ENCODE assay signal across 8 cellular contexts in the genomic region with DNA sequence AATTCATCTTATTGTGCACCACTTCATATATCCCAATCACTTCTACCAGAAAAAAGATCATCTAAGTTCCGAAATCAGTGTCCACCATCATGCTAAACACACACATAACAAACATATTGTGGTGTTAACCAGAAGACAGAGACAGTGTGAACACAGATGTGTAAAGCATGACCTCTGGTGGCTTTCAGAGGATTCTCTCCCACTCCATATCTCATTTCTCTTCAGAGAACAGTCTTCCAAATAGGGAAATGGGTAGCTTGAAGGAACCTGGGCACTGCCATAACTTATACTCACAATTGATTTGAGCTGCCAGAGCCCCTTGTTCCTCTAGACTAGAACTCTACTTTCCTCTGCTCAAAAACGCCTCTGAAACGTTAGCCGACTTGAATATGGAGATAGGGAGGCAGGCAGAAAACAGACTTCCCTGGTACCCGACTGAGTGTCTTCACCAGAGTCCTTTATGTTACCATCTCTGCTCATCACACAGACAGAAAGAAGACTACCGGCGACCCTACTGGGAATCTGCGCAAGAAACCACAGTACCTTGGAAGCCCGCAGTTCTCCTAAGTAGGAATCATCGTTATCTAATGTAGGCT. TPM values are rescaled to one million over a fixed set of nuclear protein-coding genes. Genes with fewer than 3 reads are reported as not detected.
A peak's percentile ranks its signal among the peaks of the same experiment; 100 is the strongest.
DNase-seq lines count a peak whose midpoint lies in the region; ATAC-seq, FAIRE-seq and TF ChIP-seq lines count a peak whose summit lies in the region.

No MANE protein-coding gene starts in this region.

- TF ChIP-seq CTCF in activated B cell treated with CpG ODN at 0.5 μM for 24 hours (IDR thresholded peaks at IDR 0.05) (no peak), right atrium auricular region (IDR thresholded peaks at IDR 0.05) (no peak)

- H3K36me3 Mint-ChIP-seq in activated B cell treated with CpG ODN at 0.5 μM for 24 hours (ENCODE audit: low read depth), result no peaks in the 10 kb centered on the region
- no peaks in the 10 kb centered on the region for H3K36me3 Mint-ChIP-seq in stimulated activated memory B cell treated with anti-CD40 and anti-IgM and Interleukin-4, amounts not matched to agents 10 μg/mL and 1 μg/mL and 100 μg/mL, for 72 hours
- H3K36me3 Mint-ChIP-seq in activated T-helper 2 cell treated with anti-CD3 and anti-CD28 coated beads, Interferon-gamma antibody, Interleukin-2, Interleukin-4, amounts not matched to agents 10 μg/mL and 5 μg/mL and 100 μg/mL, durations not matched to agents 14 hours and 24 hours and 36 hours (ENCODE audit: low read depth), result peaks cover 2% of the 10 kb centered on the region

- no peak for FAIRE-seq in HTR-8/SVneo (lab: Jason Lieb, UNC)

- no peaks in the 10 kb centered on the region for H3K9me3 Mint-ChIP-seq in activated B cell treated with CpG ODN at 0.5 μM for 24 hours
- no peaks in the 10 kb centered on the region for H3K9me3 Mint-ChIP-seq in stimulated activated memory B cell treated with anti-CD40 and anti-IgM and Interleukin-4, amounts not matched to agents 10 μg/mL and 1 μg/mL and 100 μg/mL, for 72 hours
- no peaks in the 10 kb centered on the region for H3K9me3 Mint-ChIP-seq in activated T-helper 2 cell treated with anti-CD3 and anti-CD28 coated beads, Interferon-gamma antibody, Interleukin-2, Interleukin-4, amounts not matched to agents 10 μg/mL and 5 μg/mL and 100 μg/mL, durations not matched to agents 14 hours and 24 hours and 36 hours

- H3K4me3 Mint-ChIP-seq in activated B cell treated with CpG ODN at 0.5 μM for 24 hours, result peak overlapping the region; percentile 77
- H3K4me3 Mint-ChIP-seq in stimulated activated memory B cell treated with anti-CD40 and anti-IgM and Interleukin-4, amounts not matched to agents 10 μg/mL and 1 μg/mL and 100 μg/mL, for 72 hours, result no peak overlapping the region
- no peak overlapping the region for H3K4me3 Mint-ChIP-seq in activated T-helper 2 cell treated with anti-CD3 and anti-CD28 coated beads, Interferon-gamma antibody, Interleukin-2, Interleukin-4, amounts not matched to agents 10 μg/mL and 5 μg/mL and 100 μg/mL, durations not matched to agents 14 hours and 24 hours and 36 hours (ENCODE audit: low read depth)

- no peaks in the 10 kb centered on the region for H3K79me2 ChIP-seq in ACC112 (ENCODE audit: control insufficient read depth, insufficient read depth, low read length, unreplicated experiment)

- H3K27me3 ChIP-seq in ACC112 (ENCODE audit: insufficient read depth, low read length) (peaks cover 31% of the 10 kb centered on the region), right atrium auricular region (no peaks in the 10 kb centered on the region)

- H3K4me1 ChIP-seq in ACC112 (ENCODE audit: control insufficient read depth, insufficient read depth, low read length, unreplicated experiment) (peaks cover 12% of the 10 kb centered on the region), right atrium auricular region (peaks cover 0 to 28% of the 10 kb centered on the region in 2 donors)

- peak overlapping the region; percentile 11 for H2AFZ ChIP-seq in ACC112 (ENCODE audit: low read length, unreplicated experiment)

- peaks cover 27% of the 10 kb centered on the region for H3K27me3 Mint-ChIP-seq in activated B cell treated with CpG ODN at 0.5 μM for 24 hours
- peaks cover 10% of the 10 kb centered on the region for H3K27me3 Mint-ChIP-seq in stimulated activated memory B cell treated with anti-CD40 and anti-IgM and Interleukin-4, amounts not matched to agents 10 μg/mL and 1 μg/mL and 100 μg/mL, for 72 hours
- peaks cover 25% of the 10 kb centered on the region for H3K27me3 Mint-ChIP-seq in activated T-helper 2 cell treated with anti-CD3 and anti-CD28 coated beads, Interferon-gamma antibody, Interleukin-2, Interleukin-4, amounts not matched to agents 10 μg/mL and 5 μg/mL and 100 μg/mL, durations not matched to agents 14 hours and 24 hours and 36 hours (ENCODE audit: low read depth)

- H3K9me3 ChIP-seq in right atrium auricular region, result no peaks in the 10 kb centered on the region

- CTCF ChIA-PET in activated B cell treated with CpG ODN at 0.5 μM for 24 hours (lab: Charles Lee), result interaction anchor here (0.8 to 2.4 kb wide), 11 partner anchors 10 to 551 kb away, joined by 3 to 18 read pairs (median 3); a partner anchor contains a TSS

- peak; percentile 65 for DNase-seq in GF-D8 (lab: John Stamatoyannopoulos, UW)
- peak; percentile 30 for DNase-seq in HTR-8/SVneo (ENCODE audit: insufficient read length, low spot score)
- DNase-seq in activated B cell treated with CpG ODN at 0.5 μM for 24 hours, result no peak
- DNase-seq in right atrium auricular region (ENCODE audit: low spot score), result no peak
- DNase-seq in GOT3 (lab: John Stamatoyannopoulos, UW), result no peak
- DNase-seq in activated T-helper 2 cell treated with anti-CD3 and anti-CD28 coated beads, Interferon-gamma antibody, Interleukin-2, Interleukin-4, amounts not matched to agents 10 μg/mL and 5 μg/mL and 100 μg/mL, durations not matched to agents 14 hours and 24 hours and 36 hours (ENCODE audit: low spot score), result no peak

- intact Hi-C loops in activated B cell treated with CpG ODN at 0.5 μM for 24 hours (cut with micrococcal nuclease), result loop anchor here (1.0 to 10.0 kb wide), 8 partner anchors 12 to 510 kb away; a partner anchor contains a TSS
- intact Hi-C loops in activated T-helper 2 cell treated with anti-CD3 and anti-CD28 coated beads, Interferon-gamma antibody, Interleukin-2, Interleukin-4, amounts not matched to agents 10 μg/mL and 5 μg/mL and 100 μg/mL, durations not matched to agents 14 hours and 24 hours and 36 hours (cut with micrococcal nuclease), result loop anchor here (1.0 to 10.0 kb wide), 7 partner anchors 12 to 423 kb away; a partner anchor contains a TSS

- H3K27ac ChIP-seq in ACC112 (ENCODE audit: low read depth, low read length) (no peak overlapping the region; the same call in 1 of the 2 replicates), right atrium auricular region (peak overlapping the region in 1 of 2 donors; percentile 30)

- H3K4me1 Mint-ChIP-seq in activated B cell treated with CpG ODN at 0.5 μM for 24 hours, result peaks cover 25% of the 10 kb centered on the region
- peaks cover 24% of the 10 kb centered on the region for H3K4me1 Mint-ChIP-seq in stimulated activated memory B cell treated with anti-CD40 and anti-IgM and Interleukin-4, amounts not matched to agents 10 μg/mL and 1 μg/mL and 100 μg/mL, for 72 hours
- peaks cover 36% of the 10 kb centered on the region for H3K4me1 Mint-ChIP-seq in activated T-helper 2 cell treated with anti-CD3 and anti-CD28 coated beads, Interferon-gamma antibody, Interleukin-2, Interleukin-4, amounts not matched to agents 10 μg/mL and 5 μg/mL and 100 μg/mL, durations not matched to agents 14 hours and 24 hours and 36 hours (ENCODE audit: low read depth)

- H3K36me3 ChIP-seq in ACC112 (ENCODE audit: insufficient read depth, low read length) (no peaks in the 10 kb centered on the region), right atrium auricular region (no peaks in the 10 kb centered on the region)

- POLR2A ChIA-PET in activated B cell treated with CpG ODN at 0.5 μM for 24 hours (lab: Charles Lee), result interaction anchor here (0.8 to 4.9 kb wide), 6 partner anchors 9 to 420 kb away, joined by 3 to 57 read pairs (median 6); a partner anchor contains a TSS

- ATAC-seq in activated B cell treated with CpG ODN at 0.5 μM for 24 hours (ENCODE audit: low read depth), result peak; percentile 22
- ATAC-seq in stimulated activated memory B cell treated with anti-CD40 and anti-IgM and Interleukin-4, amounts not matched to agents 10 μg/mL and 1 μg/mL and 100 μg/mL, for 72 hours, result peak; percentile 50

- peak overlapping the region; percentile 43 for H3K27ac Mint-ChIP-seq in activated B cell treated with CpG ODN at 0.5 μM for 24 hours
- peak overlapping the region; percentile 33 for H3K27ac Mint-ChIP-seq in stimulated activated memory B cell treated with anti-CD40 and anti-IgM and Interleukin-4, amounts not matched to agents 10 μg/mL and 1 μg/mL and 100 μg/mL, for 72 hours
- no peak overlapping the region for H3K27ac Mint-ChIP-seq in activated T-helper 2 cell treated with anti-CD3 and anti-CD28 coated beads, Interferon-gamma antibody, Interleukin-2, Interleukin-4, amounts not matched to agents 10 μg/mL and 5 μg/mL and 100 μg/mL, durations not matched to agents 14 hours and 24 hours and 36 hours

- H3K4me3 ChIP-seq in ACC112 (ENCODE audit: low read depth, low read length) (peak overlapping the region; percentile 54), right atrium auricular region (peak overlapping the region; percentile 15 to 42)

RNA-seq across cellular contexts. Expression of a gene that starts 1.8 kb away (rescaled TPM):
- total RNA-seq in activated B cell treated with CpG ODN at 0.5 μM for 24 hours (0.27 and 0.38 TPM in 2 replicates), right atrium auricular region (under 1 TPM; 0.11 to 0.12 TPM)
- 17.5 and 19.7 TPM in 2 replicates for total RNA-seq in activated T-helper 2 cell treated with anti-CD3 and anti-CD28 coated beads, Interferon-gamma antibody, Interleukin-2, Interleukin-4, amounts not matched to agents 10 μg/mL and 5 μg/mL and 100 μg/mL, durations not matched to agents 14 hours and 24 hours and 36 hours

RNA-seq across cellular contexts. Expression of a gene that starts 21.6 kb away (rescaled TPM):
- total RNA-seq in activated B cell treated with CpG ODN at 0.5 μM for 24 hours (45.0 and 48.2 TPM in 2 replicates), right atrium auricular region (10 to 100 TPM; 18.9 to 23.9 TPM)
- total RNA-seq in activated T-helper 2 cell treated with anti-CD3 and anti-CD28 coated beads, Interferon-gamma antibody, Interleukin-2, Interleukin-4, amounts not matched to agents 10 μg/mL and 5 μg/mL and 100 μg/mL, durations not matched to agents 14 hours and 24 hours and 36 hours, result 27.4 and 29.9 TPM in 2 replicates

RNA-seq across cellular contexts. Expression of a gene that starts 36.4 kb away (rescaled TPM):
- total RNA-seq in activated B cell treated with CpG ODN at 0.5 μM for 24 hours (18.5 and 21.2 TPM in 2 replicates), right atrium auricular region (10 to 100 TPM; 32.2 to 35.9 TPM)
- 21.6 and 25.0 TPM in 2 replicates for total RNA-seq in activated T-helper 2 cell treated with anti-CD3 and anti-CD28 coated beads, Interferon-gamma antibody, Interleukin-2, Interleukin-4, amounts not matched to agents 10 μg/mL and 5 μg/mL and 100 μg/mL, durations not matched to agents 14 hours and 24 hours and 36 hours

Comparison
In these comparisons a context has a peak if more than half of its experiments do, and no peak if none do; other contexts are left out.
1. DNase-seq: peak in GF-D8 (single experiment) and HTR-8/SVneo (single experiment); none in activated B cell treated with CpG ODN at 0.5 μM for 24 hours (single experiment), right atrium auricular region (single experiment), GOT3 (single experiment) and activated T-helper 2 cell treated with anti-CD3 and anti-CD28 coated beads, Interferon-gamma antibody, Interleukin-2, Interleukin-4, amounts not matched to agents 10 μg/mL and 5 μg/mL and 100 μg/mL, durations not matched to agents 14 hours and 24 hours and 36 hours (single experiment).
2. RNA of a gene that starts 1.8 kb away (total RNA-seq): 17.5 to 19.7 TPM in activated T-helper 2 cell treated with anti-CD3 and anti-CD28 coated beads, Interferon-gamma antibody, Interleukin-2, Interleukin-4, amounts not matched to agents 10 μg/mL and 5 μg/mL and 100 μg/mL, durations not matched to agents 14 hours and 24 hours and 36 hours; 0.27 to 0.38 TPM in activated B cell treated with CpG ODN at 0.5 μM for 24 hours and 0.11 to 0.12 TPM in right atrium auricular region; every median in the first group is over 10 times any median in the second.